ENCODE assay signal across 1 cellular context in the genomic region with DNA sequence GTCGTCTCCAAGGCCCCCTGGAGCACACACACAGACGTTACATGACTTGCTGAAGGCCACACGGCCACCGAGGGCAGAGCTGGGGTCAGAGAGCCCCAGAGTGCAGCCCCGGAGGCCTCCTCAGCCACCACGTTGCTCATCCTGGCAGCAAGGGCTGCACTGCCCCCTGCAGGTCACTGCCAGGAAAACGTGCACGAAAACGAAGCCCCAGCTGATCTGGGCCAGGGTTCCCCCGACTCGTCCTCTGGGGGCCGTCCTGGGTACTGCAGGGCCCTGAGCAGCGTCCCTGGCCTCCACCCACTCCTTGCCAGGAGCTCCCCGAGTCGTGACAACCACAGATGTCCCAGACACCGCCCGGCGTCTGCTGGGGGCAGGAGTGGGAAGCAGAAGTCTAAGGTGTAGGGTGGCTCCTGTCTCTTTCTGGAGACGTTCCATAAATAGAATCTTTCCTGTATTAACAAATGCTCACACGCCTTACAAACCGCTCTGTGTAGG.
TF ChIP-seq lines count a peak whose summit lies in the region.

No MANE protein-coding gene starts in this region.

TF ChIP-seq in K562, 482 proteins besides CTCF, POLR2A, EP300 and RAD21 (continued from another document):
- TF ChIP-seq, protein P1, sequence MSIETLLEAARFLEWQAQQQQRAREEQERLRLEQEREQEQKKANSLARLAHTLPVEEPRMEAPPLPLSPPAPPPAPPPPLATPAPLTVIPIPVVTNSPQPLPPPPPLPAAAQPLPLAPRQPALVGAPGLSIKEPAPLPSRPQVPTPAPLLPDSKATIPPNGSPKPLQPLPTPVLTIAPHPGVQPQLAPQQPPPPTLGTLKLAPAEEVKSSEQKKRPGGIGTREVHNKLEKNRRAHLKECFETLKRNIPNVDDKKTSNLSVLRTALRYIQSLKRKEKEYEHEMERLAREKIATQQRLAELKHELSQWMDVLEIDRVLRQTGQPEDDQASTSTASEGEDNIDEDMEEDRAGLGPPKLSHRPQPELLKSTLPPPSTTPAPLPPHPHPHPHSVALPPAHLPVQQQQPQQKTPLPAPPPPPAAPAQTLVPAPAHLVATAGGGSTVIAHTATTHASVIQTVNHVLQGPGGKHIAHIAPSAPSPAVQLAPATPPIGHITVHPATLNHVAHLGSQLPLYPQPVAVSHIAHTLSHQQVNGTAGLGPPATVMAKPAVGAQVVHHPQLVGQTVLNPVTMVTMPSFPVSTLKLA (conservative IDR thresholded peaks at IDR 0.05) = peak; percentile 74 to 85
- TF ChIP-seq, protein P2, sequence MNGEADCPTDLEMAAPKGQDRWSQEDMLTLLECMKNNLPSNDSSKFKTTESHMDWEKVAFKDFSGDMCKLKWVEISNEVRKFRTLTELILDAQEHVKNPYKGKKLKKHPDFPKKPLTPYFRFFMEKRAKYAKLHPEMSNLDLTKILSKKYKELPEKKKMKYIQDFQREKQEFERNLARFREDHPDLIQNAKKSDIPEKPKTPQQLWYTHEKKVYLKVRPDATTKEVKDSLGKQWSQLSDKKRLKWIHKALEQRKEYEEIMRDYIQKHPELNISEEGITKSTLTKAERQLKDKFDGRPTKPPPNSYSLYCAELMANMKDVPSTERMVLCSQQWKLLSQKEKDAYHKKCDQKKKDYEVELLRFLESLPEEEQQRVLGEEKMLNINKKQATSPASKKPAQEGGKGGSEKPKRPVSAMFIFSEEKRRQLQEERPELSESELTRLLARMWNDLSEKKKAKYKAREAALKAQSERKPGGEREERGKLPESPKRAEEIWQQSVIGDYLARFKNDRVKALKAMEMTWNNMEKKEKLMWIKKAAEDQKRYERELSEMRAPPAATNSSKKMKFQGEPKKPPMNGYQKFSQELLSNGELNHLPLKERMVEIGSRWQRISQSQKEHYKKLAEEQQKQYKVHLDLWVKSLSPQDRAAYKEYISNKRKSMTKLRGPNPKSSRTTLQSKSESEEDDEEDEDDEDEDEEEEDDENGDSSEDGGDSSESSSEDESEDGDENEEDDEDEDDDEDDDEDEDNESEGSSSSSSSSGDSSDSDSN (IDR thresholded peaks at IDR 0.05; ENCODE audit: borderline replicate concordance in 1 of 2, low read depth in 2 of 2, low read length in 2 of 2) = no peak
- TF ChIP-seq, protein P3, sequence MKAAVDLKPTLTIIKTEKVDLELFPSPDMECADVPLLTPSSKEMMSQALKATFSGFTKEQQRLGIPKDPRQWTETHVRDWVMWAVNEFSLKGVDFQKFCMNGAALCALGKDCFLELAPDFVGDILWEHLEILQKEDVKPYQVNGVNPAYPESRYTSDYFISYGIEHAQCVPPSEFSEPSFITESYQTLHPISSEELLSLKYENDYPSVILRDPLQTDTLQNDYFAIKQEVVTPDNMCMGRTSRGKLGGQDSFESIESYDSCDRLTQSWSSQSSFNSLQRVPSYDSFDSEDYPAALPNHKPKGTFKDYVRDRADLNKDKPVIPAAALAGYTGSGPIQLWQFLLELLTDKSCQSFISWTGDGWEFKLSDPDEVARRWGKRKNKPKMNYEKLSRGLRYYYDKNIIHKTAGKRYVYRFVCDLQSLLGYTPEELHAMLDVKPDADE (conservative IDR thresholded peaks at IDR 0.05; ENCODE audit: control insufficient read depth, low read depth, low read length) = peak; percentile 51; the same call in 1 of the 2 replicates
- TF ChIP-seq ZNF263 (CRISPR knock-in tag; IDR thresholded peaks at IDR 0.05; ENCODE audit: borderline replicate concordance) (0 out of 2 replicates have a peak, but pooled peaks have one; percentile 41), ZKSCAN1 (IDR thresholded peaks at IDR 0.05; ENCODE audit: low read depth, low read length) (0 out of 2 replicates have a peak, but pooled peaks have one; percentile 57), FIP1L1 (IDR thresholded peaks at IDR 0.05; ENCODE audit: low read depth, low read length, poor library complexity, severe bottlenecking) (peak; percentile 63), CTBP1 (IDR thresholded peaks at IDR 0.05; ENCODE audit: borderline replicate concordance) (peak; percentile 57; the same call in 1 of the 2 replicates), ZKSCAN8 (CRISPR knock-in tag; IDR thresholded peaks at IDR 0.05) (no peak), ZNF217 (CRISPR knock-in tag; IDR thresholded peaks at IDR 0.05) (no peak), PRPF4 (IDR thresholded peaks at IDR 0.05; ENCODE audit: insufficient read depth, low read depth, low read length, poor library complexity, severe bottlenecking) (no peak), CBX5 (IDR thresholded peaks at IDR 0.05; ENCODE audit: borderline replicate concordance, low read depth) (peak; percentile 53; the same call in 1 of the 2 replicates), ZNF184 (CRISPR knock-in tag; IDR thresholded peaks at IDR 0.05) (no peak), ZNF232 (CRISPR knock-in tag; IDR thresholded peaks at IDR 0.05) (no peak), RFX7 (CRISPR knock-in tag; IDR thresholded peaks at IDR 0.05) (no peak), HDAC3 (IDR thresholded peaks at IDR 0.05; ENCODE audit: borderline replicate concordance, partially characterized antibody) (no peak), ZFP36 (IDR thresholded peaks at IDR 0.05; ENCODE audit: low read depth, low read length, partially characterized antibody) (peak; percentile 79)
- TF ChIP-seq, protein P4, sequence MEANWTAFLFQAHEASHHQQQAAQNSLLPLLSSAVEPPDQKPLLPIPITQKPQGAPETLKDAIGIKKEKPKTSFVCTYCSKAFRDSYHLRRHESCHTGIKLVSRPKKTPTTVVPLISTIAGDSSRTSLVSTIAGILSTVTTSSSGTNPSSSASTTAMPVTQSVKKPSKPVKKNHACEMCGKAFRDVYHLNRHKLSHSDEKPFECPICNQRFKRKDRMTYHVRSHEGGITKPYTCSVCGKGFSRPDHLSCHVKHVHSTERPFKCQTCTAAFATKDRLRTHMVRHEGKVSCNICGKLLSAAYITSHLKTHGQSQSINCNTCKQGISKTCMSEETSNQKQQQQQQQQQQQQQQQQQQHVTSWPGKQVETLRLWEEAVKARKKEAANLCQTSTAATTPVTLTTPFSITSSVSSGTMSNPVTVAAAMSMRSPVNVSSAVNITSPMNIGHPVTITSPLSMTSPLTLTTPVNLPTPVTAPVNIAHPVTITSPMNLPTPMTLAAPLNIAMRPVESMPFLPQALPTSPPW (CRISPR knock-in tag; IDR thresholded peaks at IDR 0.05) = peak; percentile 41; the same call in 1 of the 2 replicates
- TF ChIP-seq, protein P5, sequence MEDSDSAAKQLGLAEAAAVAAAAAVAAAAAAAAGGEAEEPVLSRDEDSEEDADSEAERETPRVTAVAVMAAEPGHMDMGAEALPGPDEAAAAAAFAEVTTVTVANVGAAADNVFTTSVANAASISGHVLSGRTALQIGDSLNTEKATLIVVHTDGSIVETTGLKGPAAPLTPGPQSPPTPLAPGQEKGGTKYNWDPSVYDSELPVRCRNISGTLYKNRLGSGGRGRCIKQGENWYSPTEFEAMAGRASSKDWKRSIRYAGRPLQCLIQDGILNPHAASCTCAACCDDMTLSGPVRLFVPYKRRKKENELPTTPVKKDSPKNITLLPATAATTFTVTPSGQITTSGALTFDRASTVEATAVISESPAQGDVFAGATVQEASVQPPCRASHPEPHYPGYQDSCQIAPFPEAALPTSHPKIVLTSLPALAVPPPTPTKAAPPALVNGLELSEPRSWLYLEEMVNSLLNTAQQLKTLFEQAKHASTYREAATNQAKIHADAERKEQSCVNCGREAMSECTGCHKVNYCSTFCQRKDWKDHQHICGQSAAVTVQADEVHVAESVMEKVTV (CRISPR knock-in tag; IDR thresholded peaks at IDR 0.05) = peak; percentile 57
